In the genomic region with DNA sequence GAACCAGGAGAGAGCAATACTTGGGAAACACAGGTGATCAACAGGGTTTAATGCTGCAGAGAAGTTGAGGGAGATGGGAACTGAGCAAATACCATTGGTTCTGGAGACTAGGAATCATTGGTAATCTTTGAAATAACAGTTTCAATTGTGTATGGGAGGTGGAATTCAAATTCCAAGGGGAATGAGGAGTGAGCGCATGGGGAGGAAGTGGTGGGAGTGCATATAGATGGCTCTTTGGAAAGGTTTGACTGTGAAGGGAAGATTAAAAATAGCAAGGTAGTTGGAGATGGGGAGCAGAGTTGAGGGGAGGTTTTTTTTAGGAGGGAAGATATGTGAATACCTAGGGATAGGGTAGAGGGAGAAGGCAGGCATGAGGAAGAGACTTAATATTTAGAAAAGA, we compare ENCODE assay signal across 8 cellular contexts. TPM values are rescaled to one million over a fixed set of nuclear protein-coding genes. Genes with fewer than 3 reads are reported as not detected.
"Had no signal": no experiment of that assay in that cellular context is flagged by ENCODE, and none has a peak within 500 bp of the region (broad histone marks: within the 10 kb centered on the region; RNA-seq: fewer than 3 reads in every experiment).

No MANE protein-coding gene starts in this region.

- H3K27ac ChIP-seq: HL-60, KMS-11 had no signal

- DNase-seq: IMR-90, KBM-7, KG1 had no signal

- H3K4me3 ChIP-seq: K562 had no signal

- ATAC-seq: HepG2, K562 had no signal

- H3K9ac ChIP-seq: KMS-11 had no signal

- H3K4me2 ChIP-seq: KMS-11 had no signal

RNA-seq across cellular contexts. Expression of a gene that starts 51.1 kb away (rescaled TPM):
- total RNA-seq: HepG2, HT-29, K562 had no signal
